In the genomic region with DNA sequence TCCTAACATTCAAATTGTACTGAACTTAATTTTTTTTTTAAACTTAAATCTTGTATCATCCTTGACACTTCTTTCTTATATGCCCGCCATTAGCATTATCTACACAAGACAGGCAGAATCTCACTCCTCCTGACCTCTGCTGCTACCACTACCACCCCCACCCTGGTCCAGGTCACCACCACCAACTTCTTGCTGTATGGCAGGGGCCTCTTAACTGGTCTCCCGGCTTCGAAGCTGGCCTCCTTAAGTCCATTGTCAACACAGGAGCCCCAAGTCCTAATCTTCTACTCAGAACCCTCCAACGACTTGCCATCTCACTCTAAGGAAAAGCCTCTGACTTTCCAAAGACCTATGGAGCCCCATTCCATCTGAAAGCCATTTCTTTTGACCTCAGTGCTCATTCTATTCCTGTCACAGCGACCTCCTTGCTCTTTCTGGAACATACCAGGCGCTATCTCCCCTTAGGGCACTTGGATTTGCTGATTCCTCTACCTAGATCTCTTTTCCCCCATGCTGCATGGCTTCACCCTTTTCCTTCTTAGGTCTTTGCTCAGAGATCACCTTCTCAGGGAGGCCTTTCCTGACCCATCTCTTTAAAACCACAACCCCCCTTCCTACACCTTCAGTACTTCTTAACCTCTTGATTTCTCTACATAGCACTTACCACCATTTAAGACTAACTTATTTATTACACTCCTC, we compare ENCODE assay signal across 12 cellular contexts. TPM values are rescaled to one million over a fixed set of nuclear protein-coding genes. Genes with fewer than 3 reads are reported as not detected.
DNase-seq lines count a peak whose midpoint lies in the region; ATAC-seq, FAIRE-seq and TF ChIP-seq lines count a peak whose summit lies in the region.
"Had no signal": no experiment of that assay in that cellular context is flagged by ENCODE, and none has a peak within 500 bp of the region (broad histone marks: within the 10 kb centered on the region; RNA-seq: fewer than 3 reads in every experiment).

No MANE protein-coding gene starts in this region.

- in situ Hi-C loops in G401 (cut with HindIII; ENCODE audit: low sequenced_read_pairs) = no loop called here
- in situ Hi-C loops in gastrocnemius medialis (cut with MboI; ENCODE audit: low sequenced_read_pairs in 4 of 4) = no loop called here

- H3K9me3 ChIP-seq in A673 (ENCODE audit: low read depth, low read length, poor library complexity, severe bottlenecking) (no peaks in the 10 kb centered on the region), Caco-2 (no peaks in the 10 kb centered on the region), OCI-LY3 (ENCODE audit: insufficient read depth, low read length) (no peaks in the 10 kb centered on the region), H1 (ENCODE audit: insufficient read depth in 2 of 2, low read depth in 1 of 2, low read length in 1 of 2) (no peaks in the 10 kb centered on the region), gastrocnemius medialis (no peaks in the 10 kb centered on the region)
- H3K9me3 ChIP-seq: right atrium auricular region had no signal

- no peaks in the 10 kb centered on the region for H3K27me3 Mint-ChIP-seq in Caco-2 (ENCODE audit: insufficient read depth, unreplicated experiment)

- intact Hi-C loops in A673 (cut with micrococcal nuclease; ENCODE audit: unreplicated experiment) (loop anchor here (5.0 kb wide), 1 partner anchor 34 kb away; no protein-coding TSS in a partner anchor), Caco-2 (cut with micrococcal nuclease; ENCODE audit: unreplicated experiment) (loop anchor here (5.0 kb wide), 1 partner anchor 34 kb away; no protein-coding TSS in a partner anchor), gastrocnemius medialis (cut with DNase I; ENCODE audit: low total_unique reads) (loop anchor here (10.0 kb wide), 1 partner anchor 1657 kb away; a partner anchor contains a TSS)

- H2BK5ac ChIP-seq in H1 (ENCODE audit: low read depth, low read length) = no peak overlapping the region

- no TSS peak for BruUV-seq in A673 (replicated peaks; lab: Mats Ljungman, UMichigan)
- BruUV-seq in Caco-2 (replicated peaks; lab: Mats Ljungman, UMichigan) = no TSS peak

- H3K18ac ChIP-seq in H1 (ENCODE audit: extremely low read depth, low read length) = no peak overlapping the region; the same call in 1 of the 2 replicates

- H3K27ac Mint-ChIP-seq in Caco-2 (ENCODE audit: unreplicated experiment) = peak overlapping the region; percentile 65
- H3K27ac Mint-ChIP-seq: CD8-positive, alpha-beta T cell had no signal

- no peaks in the 10 kb centered on the region for H3K27me3 ChIP-seq in A673 (replicated peaks; ENCODE audit: insufficient read depth, low read depth, low read length, poor library complexity)
- no peaks in the 10 kb centered on the region for H3K27me3 ChIP-seq in Caco-2 (replicated peaks; ENCODE audit: control insufficient read depth, insufficient read depth, low read length)
- H3K27me3 ChIP-seq in OCI-LY3 (ENCODE audit: low read depth, low read length) = no peaks in the 10 kb centered on the region
- no peaks in the 10 kb centered on the region for H3K27me3 ChIP-seq in H1 (replicated peaks in 1 of 4; ENCODE audit: control insufficient read depth in 3 of 4, extremely low read depth in 1 of 4, insufficient read depth in 3 of 4, low read length in 3 of 4)
- H3K27me3 ChIP-seq in gastrocnemius medialis = no peaks in the 10 kb centered on the region
- H3K27me3 ChIP-seq: right atrium auricular region had no signal

- H3K36me3 ChIP-seq in A673 (ENCODE audit: insufficient read depth, low read length, poor library complexity, severe bottlenecking) = peaks cover 3% of the 10 kb centered on the region
- no peaks in the 10 kb centered on the region for H3K36me3 ChIP-seq in Caco-2 (ENCODE audit: control insufficient read depth, insufficient read depth, low read length)
- peaks cover 5% of the 10 kb centered on the region for H3K36me3 ChIP-seq in OCI-LY3 (replicated peaks; ENCODE audit: low read depth, low read length)
- no peaks in the 10 kb centered on the region for H3K36me3 ChIP-seq in H1 (ENCODE audit: control insufficient read depth in 2 of 4, insufficient read depth in 4 of 4, low read length in 3 of 4)
- no peaks in the 10 kb centered on the region for H3K36me3 ChIP-seq in gastrocnemius medialis
- H3K36me3 ChIP-seq: right atrium auricular region had no signal

- H2BK15ac ChIP-seq in H1 (ENCODE audit: low read length) = no peak overlapping the region

- DNase-seq in A673 (ENCODE audit: low spot score) (no peak), Caco-2 (peak in 1 of 2 experiments; percentile 10), H1 (ENCODE audit: low read depth in 1 of 2, low spot score in 2 of 2) (no peak), G401 (ENCODE audit: low spot score) (no peak), OCI-M2 (lab: John Stamatoyannopoulos, UW; ENCODE audit: unreplicated experiment) (no peak), middle frontal gyrus (ENCODE audit: extremely low spot score, low spot score) (no peak), gastrocnemius medialis (no peak)
- DNase-seq: activated CD4-positive, alpha-beta T cell treated with anti-CD3 and anti-CD28 coated beads for 4 hours; CD8-positive, alpha-beta T cell; NCI-H524 treated with DMSO at 0.1 percent for 48 hours had no signal

- peaks cover 21% of the 10 kb centered on the region for H3K36me3 Mint-ChIP-seq in Caco-2 (ENCODE audit: insufficient read depth, unreplicated experiment)

- WGBS in H1 (ENCODE audit: extremely low coverage in 1 of 2, insufficient coverage in 1 of 2, insufficient read length in 1 of 2, insufficient replicate concordance in 2 of 2, low coverage in 1 of 2, low lambda C conversion rate in 2 of 2, missing lambda C conversion rate in 1 of 2), 2 experiments = 89% methylated on average over 6 of the region's 6 CpGs; no CpG with 5 or more reads in 1 of the 2 experiments

- no peak overlapping the region for H4K5ac ChIP-seq in H1 (ENCODE audit: insufficient read length, low read depth, low read length)

- H2AK5ac ChIP-seq in H1 (ENCODE audit: low read depth, low read length) = no peak overlapping the region

- peaks cover 6% of the 10 kb centered on the region for H3K79me1 ChIP-seq in H1 (ENCODE audit: low read depth, low read length)

- H3K79me2 ChIP-seq in OCI-LY3 (ENCODE audit: low read length) = peaks cover 91% of the 10 kb centered on the region
- H3K79me2 ChIP-seq in H1 (ENCODE audit: control insufficient read depth in 1 of 2, insufficient read depth in 2 of 2, low read length in 2 of 2) = peaks cover 29 to 83% of the 10 kb centered on the region in 2 experiments

- no peak overlapping the region for H4K91ac ChIP-seq in H1 (replicated peaks; ENCODE audit: insufficient read length, low read length)

- peak overlapping the region; percentile 87 for H3K4me3 Mint-ChIP-seq in Caco-2 (ENCODE audit: unreplicated experiment)

- TF ChIP-seq CTCF in A673 (conservative IDR thresholded peaks at IDR 0.05; ENCODE audit: low read depth, low read length) (no peak), Caco-2 (IDR thresholded peaks at IDR 0.05; ENCODE audit: insufficient read depth in 1 of 2, low read depth in 1 of 2, low read length in 1 of 2, severe bottlenecking in 1 of 2, unreplicated experiment in 1 of 2) (no peak), OCI-LY3 (IDR thresholded peaks at IDR 0.05; ENCODE audit: low read depth, low read length) (no peak), H1 (IDR thresholded peaks at IDR 0.05; ENCODE audit: control extremely low read depth in 1 of 3, insufficient read depth in 1 of 3, low read depth in 1 of 3, low read length in 3 of 3) (no peak), gastrocnemius medialis (IDR thresholded peaks at IDR 0.05 in 4 of 5, conservative IDR thresholded peaks at IDR 0.05 in 1 of 5) (no peak)

- no peak overlapping the region for H2BK12ac ChIP-seq in H1 (ENCODE audit: low read depth, low read length)

- no peak overlapping the region for H2BK120ac ChIP-seq in H1 (replicated peaks; ENCODE audit: low read depth, low read length)

- H3K4me3 ChIP-seq in A673 (ENCODE audit: low read depth, low read length, poor library complexity, severe bottlenecking) (no peak overlapping the region), Caco-2 (ENCODE audit: low read depth, low read length) (no peak overlapping the region), OCI-LY3 (ENCODE audit: low read length) (no peak overlapping the region), H1 (ENCODE audit: extremely low read depth in 1 of 4, insufficient read depth in 2 of 4, low read depth in 3 of 4, low read length in 4 of 4) (no peak overlapping the region), gastrocnemius medialis (no peak overlapping the region)
- H3K4me3 ChIP-seq: right atrium auricular region had no signal

- no peak overlapping the region for H3K56ac ChIP-seq in H1 (replicated peaks; ENCODE audit: insufficient read length, low read depth, low read length)

- H2AFZ ChIP-seq in OCI-LY3 (ENCODE audit: low read depth, low read length) = no peak overlapping the region
- H2AFZ ChIP-seq in H1 (ENCODE audit: low read length) = no peak overlapping the region

- FAIRE-seq in H1 (lab: Jason Lieb, UNC) = no peak

- H3K4me1 Mint-ChIP-seq in Caco-2 (ENCODE audit: low read depth, unreplicated experiment) = peaks cover 21% of the 10 kb centered on the region

- no peak overlapping the region for H3K14ac ChIP-seq in H1 (ENCODE audit: insufficient read length)

- peaks cover 9% of the 10 kb centered on the region for H3K23me2 ChIP-seq in H1 (ENCODE audit: low read depth, low read length)

- CTCF ChIA-PET in A673 (lab: Charles Lee) (no interaction called here), Caco-2 (lab: Charles Lee) (no interaction called here), H1 (lab: Charles Lee; ENCODE audit: partially characterized antibody) (interaction anchor here (1.3 to 2.2 kb wide), 2 partner anchors 34 to 57 kb away, joined by 3 to 5 read pairs; a partner anchor contains a TSS)

- H4K20me1 ChIP-seq in OCI-LY3 (ENCODE audit: insufficient read depth, low read length) = peaks cover 47% of the 10 kb centered on the region
- H4K20me1 ChIP-seq in H1 (replicated peaks in 1 of 2; ENCODE audit: control insufficient read depth in 1 of 2, insufficient read depth in 2 of 2, low read length in 2 of 2) = peaks cover 11 to 12% of the 10 kb centered on the region in 2 experiments

- H3K23ac ChIP-seq in H1 (ENCODE audit: insufficient read length) = no peak overlapping the region

- no peak for TF ChIP-seq RAD21 in H1 (IDR thresholded peaks at IDR 0.05 in 1 of 2, conservative IDR thresholded peaks at IDR 0.05 in 1 of 2; ENCODE audit: low read depth in 2 of 2, low read length in 2 of 2)

- H3K4ac ChIP-seq in H1 (replicated peaks; ENCODE audit: insufficient read length, low read depth, low read length) = no peak overlapping the region

- H3K4me1 ChIP-seq in A673 (ENCODE audit: insufficient read depth, low read length, poor library complexity, severe bottlenecking) (peaks cover 20% of the 10 kb centered on the region), Caco-2 (peaks cover 13% of the 10 kb centered on the region), OCI-LY3 (ENCODE audit: low read length) (peaks cover 50% of the 10 kb centered on the region), H1 (replicated peaks in 1 of 4; ENCODE audit: control insufficient read depth in 3 of 4, insufficient read depth in 4 of 4, low read length in 3 of 4) (peaks cover 0 to 5% (median 2%) of the 10 kb centered on the region in 4 experiments; a peak in 1 of 7 replicates), gastrocnemius medialis (peaks cover 0 to 13% of the 10 kb centered on the region in 2 donors)

- 0 out of 2 replicates have a peak overlapping the region, but pooled peaks have one; percentile 3 for H3K4me2 ChIP-seq in OCI-LY3 (ENCODE audit: low read length)
- peak overlapping the region; percentile 11 to 26; a peak in 2 of 4 replicates for H3K4me2 ChIP-seq in H1 (ENCODE audit: insufficient read depth in 1 of 2, low read depth in 2 of 2, low read length in 2 of 2)

- TF ChIP-seq EP300 in H1 (IDR thresholded peaks at IDR 0.05; ENCODE audit: borderline replicate concordance in 1 of 2, low read depth in 2 of 2, low read length in 2 of 2) = no peak

- H3K9ac ChIP-seq in OCI-LY3 (ENCODE audit: low read length) = no peak overlapping the region
- H3K9ac ChIP-seq in H1 (replicated peaks in 1 of 4; ENCODE audit: extremely low read depth in 1 of 4, low read depth in 3 of 4, low read length in 3 of 4) = no peak overlapping the region; a peak in 1 of 7 replicates

- H3K27ac ChIP-seq in A673 (ENCODE audit: low read depth, low read length, poor library complexity, severe bottlenecking) (peak overlapping the region; percentile 40), OCI-LY3 (ENCODE audit: low read length) (no peak overlapping the region), H1 (ENCODE audit: low read depth, low read length) (no peak overlapping the region), gastrocnemius medialis (no peak overlapping the region)
- H3K27ac ChIP-seq: right atrium auricular region had no signal

- H2BK20ac ChIP-seq in H1 (ENCODE audit: low read length) = no peak overlapping the region

- no peaks in the 10 kb centered on the region for H3K9me3 Mint-ChIP-seq in Caco-2 (ENCODE audit: unreplicated experiment)
- H3K9me3 Mint-ChIP-seq: CD8-positive, alpha-beta T cell had no signal

- H4K8ac ChIP-seq in H1 (ENCODE audit: extremely low read depth, insufficient read depth, low read length) = no peak overlapping the region

- TF ChIP-seq POLR2A in H1 (IDR thresholded peaks at IDR 0.05; ENCODE audit: control extremely low read depth in 1 of 2, low read depth in 2 of 2, low read length in 2 of 2) (no peak), gastrocnemius medialis (IDR thresholded peaks at IDR 0.05) (no peak)

- POLR2A ChIA-PET in A673 (lab: Charles Lee; ENCODE audit: low non-redundant PET) = interaction anchor here (0.6 kb wide), 1 partner anchor 194 kb away, joined by 3 read pairs; no protein-coding TSS in a partner anchor
- POLR2A ChIA-PET in Caco-2 (lab: Charles Lee) = no interaction called here
- POLR2A ChIA-PET in H1 (lab: Charles Lee; ENCODE audit: partially characterized antibody) = no interaction called here

- no peak for ATAC-seq in gastrocnemius medialis
- ATAC-seq: CD8-positive, alpha-beta T cell had no signal

RNA-seq across cellular contexts. Expression of a gene that starts 2.6 kb away (rescaled TPM):
- total RNA-seq in A673 (2021) = 338 and 339 TPM in 2 replicates
- 142 and 145 TPM in 2 replicates for total RNA-seq in Caco-2 (2022)
- total RNA-seq in H1 (2021; fragmentation: NEBNext Ultra II Directional; extraction: Animal tissue kit (Norgen Biotek cat#: 25700)) = 90.7 and 91.4 TPM in 2 replicates
- polyA plus RNA-seq in H1 (2011; rRNA removed) = 158 and 181 TPM in 2 replicates
- 151 TPM for polyA plus RNA-seq in H1 (2011; cell fraction: cytosol; rRNA removed)
- polyA plus RNA-seq in H1 (2011; cell fraction: nucleus; rRNA removed) = 256 TPM
- polyA plus RNA-seq in H1 (2012, experiment 1 of 2) = 99.2 to 109 TPM (median 102 TPM) in 4 replicates
- polyA plus RNA-seq in H1 (2012, experiment 2 of 2) = 15.6 TPM
- polyA plus RNA-seq in H1 (2013, experiment 1 of 2) = 94.1 TPM
- polyA plus RNA-seq in H1 (2013, experiment 2 of 2) = 99.7 TPM
- 144 and 181 TPM in 2 replicates for polyA minus RNA-seq in H1 (2011; rRNA and poly(A)+ RNA removed)
- polyA minus RNA-seq in H1 (2011; cell fraction: cytosol; rRNA and poly(A)+ RNA removed) = 73.8 TPM
- 104 TPM for polyA minus RNA-seq in H1 (2011; cell fraction: nucleus; rRNA and poly(A)+ RNA removed)
- 138 and 140 TPM in 2 replicates for total RNA-seq in G401 (2014; rRNA removed; shearing (Covaris generic))
- total RNA-seq in gastrocnemius medialis = 1 to 10 TPM; 1.4 to 9.9 (median 4.9) TPM

RNA-seq across cellular contexts. Expression of a gene that starts 30.7 kb away (rescaled TPM):
- total RNA-seq in A673 (2021) (17.7 and 19.5 TPM in 2 replicates), Caco-2 (2022) (13.3 and 13.7 TPM in 2 replicates), gastrocnemius medialis (1 to 10 TPM; 3.3 to 7.7 (median 4.3) TPM)
- 17.3 and 18.3 TPM in 2 replicates for total RNA-seq in H1 (2021; fragmentation: NEBNext Ultra II Directional; extraction: Animal tissue kit (Norgen Biotek cat#: 25700))
- polyA plus RNA-seq in H1 (2011; rRNA removed) = 10.9 and 11.8 TPM in 2 replicates
- polyA plus RNA-seq in H1 (2011; cell fraction: cytosol; rRNA removed) = 13.3 TPM
- polyA plus RNA-seq in H1 (2011; cell fraction: nucleus; rRNA removed) = 25.4 TPM
- polyA plus RNA-seq in H1 (2012, experiment 1 of 2) = 16.1 to 25.4 TPM (median 21.5 TPM) in 4 replicates
- polyA plus RNA-seq in H1 (2012, experiment 2 of 2) = 7.1 TPM
- 12.1 TPM for polyA plus RNA-seq in H1 (2013, experiment 1 of 2)
- 12.8 TPM for polyA plus RNA-seq in H1 (2013, experiment 2 of 2)
- polyA minus RNA-seq in H1 (2011; rRNA and poly(A)+ RNA removed) = 11.7 and 22.7 TPM in 2 replicates
- polyA minus RNA-seq in H1 (2011; cell fraction: cytosol; rRNA and poly(A)+ RNA removed) = 14.4 TPM
- polyA minus RNA-seq in H1 (2011; cell fraction: nucleus; rRNA and poly(A)+ RNA removed) = 7.4 TPM
- total RNA-seq in G401 (2014; rRNA removed; shearing (Covaris generic)) = 8.9 and 12.8 TPM in 2 replicates

RNA-seq across cellular contexts. Expression of a gene that starts 37.1 kb away (rescaled TPM):
- total RNA-seq in A673 (2021) (28.8 and 39.5 TPM in 2 replicates), Caco-2 (2022) (26.1 and 29.6 TPM in 2 replicates), gastrocnemius medialis (1 to 10 TPM; 1.4 to 4.8 (median 4.4) TPM)
- total RNA-seq in H1 (2021; fragmentation: NEBNext Ultra II Directional; extraction: Animal tissue kit (Norgen Biotek cat#: 25700)) = 16.2 and 18.8 TPM in 2 replicates
- polyA plus RNA-seq in H1 (2011; rRNA removed) = 9.9 and 13.2 TPM in 2 replicates
- 15.6 TPM for polyA plus RNA-seq in H1 (2011; cell fraction: cytosol; rRNA removed)
- 70.5 TPM for polyA plus RNA-seq in H1 (2011; cell fraction: nucleus; rRNA removed)
- polyA plus RNA-seq in H1 (2012, experiment 1 of 2) = 21.0 to 22.6 TPM (median 21.9 TPM) in 4 replicates
- 12.9 TPM for polyA plus RNA-seq in H1 (2012, experiment 2 of 2)
- polyA plus RNA-seq in H1 (2013, experiment 1 of 2) = 12.7 TPM
- 11.1 TPM for polyA plus RNA-seq in H1 (2013, experiment 2 of 2)
- 4.5 and 7.2 TPM in 2 replicates for polyA minus RNA-seq in H1 (2011; rRNA and poly(A)+ RNA removed)
- 6.4 TPM for polyA minus RNA-seq in H1 (2011; cell fraction: cytosol; rRNA and poly(A)+ RNA removed)
- 18.9 TPM for polyA minus RNA-seq in H1 (2011; cell fraction: nucleus; rRNA and poly(A)+ RNA removed)
- 0.14 TPM in 1 of 2 replicates, not detected in the other for total RNA-seq in G401 (2014; rRNA removed; shearing (Covaris generic))

RNA-seq across cellular contexts. Expression of a gene that starts 56.7 kb away (rescaled TPM):
- total RNA-seq in A673 (2021) (74.4 and 77.7 TPM in 2 replicates), Caco-2 (2022) (62.6 and 63.8 TPM in 2 replicates), gastrocnemius medialis (1 to 10 TPM; 6.8 to 9.6 (median 7.6) TPM)
- total RNA-seq in H1 (2021; fragmentation: NEBNext Ultra II Directional; extraction: Animal tissue kit (Norgen Biotek cat#: 25700)) = 75.4 and 84.2 TPM in 2 replicates
- polyA plus RNA-seq in H1 (2011; rRNA removed) = 74.1 and 87.2 TPM in 2 replicates
- 89.0 TPM for polyA plus RNA-seq in H1 (2011; cell fraction: cytosol; rRNA removed)
- polyA plus RNA-seq in H1 (2011; cell fraction: nucleus; rRNA removed) = 152 TPM
- polyA plus RNA-seq in H1 (2012, experiment 1 of 2) = 58.1 to 98.9 TPM (median 91.2 TPM) in 4 replicates
- 60.3 TPM for polyA plus RNA-seq in H1 (2012, experiment 2 of 2)
- 30.1 TPM for polyA plus RNA-seq in H1 (2013, experiment 1 of 2)
- 26.3 TPM for polyA plus RNA-seq in H1 (2013, experiment 2 of 2)
- 72.3 and 80.6 TPM in 2 replicates for polyA minus RNA-seq in H1 (2011; rRNA and poly(A)+ RNA removed)
- polyA minus RNA-seq in H1 (2011; cell fraction: cytosol; rRNA and poly(A)+ RNA removed) = 47.0 TPM
- 59.5 TPM for polyA minus RNA-seq in H1 (2011; cell fraction: nucleus; rRNA and poly(A)+ RNA removed)
- 99.2 and 113 TPM in 2 replicates for total RNA-seq in G401 (2014; rRNA removed; shearing (Covaris generic))

RNA-seq across cellular contexts. Expression of a gene that starts 59.4 kb away (rescaled TPM):
- total RNA-seq in A673 (2021) (22.6 and 23.9 TPM in 2 replicates), Caco-2 (2022) (20.0 and 21.6 TPM in 2 replicates), gastrocnemius medialis (10 to 100 TPM; 13.4 to 22.2 (median 17.2) TPM)
- 16.3 and 17.0 TPM in 2 replicates for total RNA-seq in H1 (2021; fragmentation: NEBNext Ultra II Directional; extraction: Animal tissue kit (Norgen Biotek cat#: 25700))
- polyA plus RNA-seq in H1 (2011; rRNA removed) = 16.5 and 19.6 TPM in 2 replicates
- 20.7 TPM for polyA plus RNA-seq in H1 (2011; cell fraction: cytosol; rRNA removed)
- 16.6 TPM for polyA plus RNA-seq in H1 (2011; cell fraction: nucleus; rRNA removed)
- 10.3 to 16.5 TPM (median 13.7 TPM) in 4 replicates for polyA plus RNA-seq in H1 (2012, experiment 1 of 2)
- 13.7 TPM for polyA plus RNA-seq in H1 (2012, experiment 2 of 2)
- 14.9 TPM for polyA plus RNA-seq in H1 (2013, experiment 1 of 2)
- polyA plus RNA-seq in H1 (2013, experiment 2 of 2) = 13.1 TPM
- polyA minus RNA-seq in H1 (2011; rRNA and poly(A)+ RNA removed) = 15.6 and 17.6 TPM in 2 replicates
- 11.1 TPM for polyA minus RNA-seq in H1 (2011; cell fraction: cytosol; rRNA and poly(A)+ RNA removed)
- 17.6 TPM for polyA minus RNA-seq in H1 (2011; cell fraction: nucleus; rRNA and poly(A)+ RNA removed)
- 10.8 and 17.1 TPM in 2 replicates for total RNA-seq in G401 (2014; rRNA removed; shearing (Covaris generic))
